ENCODE assay signal across 12 cellular contexts in the genomic region with DNA sequence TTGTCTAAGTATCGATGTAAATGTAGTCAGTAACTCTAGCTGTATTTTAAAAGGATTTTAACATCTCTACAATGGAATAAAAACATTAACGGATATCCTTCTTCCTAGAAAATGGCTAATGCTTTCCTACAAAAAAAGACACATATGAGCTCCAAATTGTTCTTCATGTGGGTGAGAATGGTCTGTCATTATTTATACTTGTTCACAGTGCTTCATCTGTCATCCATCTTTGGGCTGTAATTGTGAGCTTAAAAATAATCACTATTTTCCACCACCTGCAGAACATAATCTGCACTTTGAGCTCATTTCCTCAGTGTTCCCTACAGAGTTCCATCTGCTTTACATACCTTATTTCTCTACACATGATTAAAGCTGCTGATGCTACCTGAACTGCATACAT.
DNase-seq lines count a peak whose midpoint lies in the region; ATAC-seq lines count a peak whose summit lies in the region.
"Had no signal": no experiment of that assay in that cellular context is flagged by ENCODE, and none has a peak within 500 bp of the region (broad histone marks: within the 10 kb centered on the region; RNA-seq: fewer than 3 reads in every experiment).

No MANE protein-coding gene starts in this region.

- no peak for ATAC-seq in HG03342 (IDR thresholded peaks at IDR 0.05; ENCODE audit: unreplicated experiment)

- DNase-seq in NCI-H2171 treated with DMSO at 0.1 percent for 48 hours (lab: John Stamatoyannopoulos, UW) (peak; percentile 7), NCI-H2171 (lab: John Stamatoyannopoulos, UW) (no peak), NCI-H2081 (lab: John Stamatoyannopoulos, UW) (peak; percentile 50 to 90), NCI-H69 (lab: John Stamatoyannopoulos, UW) (peak; percentile 92), cerebellum (ENCODE audit: low spot score) (peak; percentile 8), NCI-H1105 (lab: John Stamatoyannopoulos, UW) (no peak), NOMO-1 treated with dmso at 0.1 percent for 144 hours (lab: John Stamatoyannopoulos, UW; ENCODE audit: unreplicated experiment) (no peak)
- DNase-seq: 8988T; CD4-positive, alpha-beta memory T cell; DMS79 treated with DMSO at 0.1 percent for 48 hours; H9 had no signal

Comparison
In these comparisons a context has a peak if more than half of its experiments do, and no peak if none do; other contexts are left out.
1. DNase-seq: peak in NCI-H2171 treated with DMSO at 0.1 percent for 48 hours (single experiment), NCI-H2081 (2 of 2), NCI-H69 (single experiment) and cerebellum (single experiment); none in NCI-H2171 (single experiment), NCI-H1105 (single experiment) and NOMO-1 treated with dmso at 0.1 percent for 144 hours (single experiment).